18 cellular contexts compared by ENCODE assay signal in genomic region chr18:25033747-25034471, GRCh38.
"Had no signal": no experiment of that assay in that cellular context is flagged by ENCODE, and none has a peak within 500 bp of the region (broad histone marks: within the 10 kb centered on the region; RNA-seq: fewer than 3 reads in every experiment).

No MANE protein-coding gene starts in this region.

- H3K4me3 ChIP-seq: colonic mucosa, lower lobe of right lung, spleen, thoracic aorta, upper lobe of right lung had no signal

- ATAC-seq: activated CD8-positive, alpha-beta memory T cell treated with anti-CD3 and anti-CD28 coated beads, Interleukin-2, amount 10 ng/mL, durations not matched to agents 7 days and 5 days; activated naive CD8-positive, alpha-beta T cell treated with anti-CD3 and anti-CD28 coated beads, Interleukin-2, amount 50 U/mL, for 24 hours; lower lobe of right lung; stimulated activated naive B cell treated with anti-CD40 and anti-IgM and Interleukin-4, amounts not matched to agents 10 μg/mL and 1 μg/mL and 100 μg/mL, for 72 hours; upper lobe of right lung had no signal

- H3K9me3 ChIP-seq: colonic mucosa, lower lobe of right lung, spleen, thoracic aorta, upper lobe of right lung had no signal

- H3K4me1 ChIP-seq: colonic mucosa, lower lobe of right lung, spleen, upper lobe of right lung had no signal

- H3K27ac ChIP-seq: colonic mucosa, lower lobe of right lung, spleen, thoracic aorta, upper lobe of right lung had no signal

- DNase-seq: activated B cell treated with CpG ODN at 0.5 μM for 24 hours; activated CD4-positive, alpha-beta memory T cell treated with anti-CD3 and anti-CD28 coated beads, Interleukin-2, amount 10 ng/mL, durations not matched to agents 7 days and 5 days; activated CD4-positive, alpha-beta T cell treated with anti-CD3 and anti-CD28 coated beads for 4 hours; activated CD8-positive, alpha-beta memory T cell treated with anti-CD3 and anti-CD28 coated beads, Interleukin-2, amount 10 ng/mL, durations not matched to agents 7 days and 5 days; activated naive CD4-positive, alpha-beta T cell treated with anti-CD3 and anti-CD28 coated beads, Interleukin-2, amount 10 ng/mL, durations not matched to agents 7 days and 5 days; activated naive CD8-positive, alpha-beta T cell treated with anti-CD3 and anti-CD28 coated beads, Interleukin-2, amount 50 U/mL, for 24 hours; activated T-cell treated with anti-CD3 and anti-CD28 coated beads, Interleukin-2, amount 50 U/mL, for 1 hour; anterior cingulate cortex; central memory CD4-positive, alpha-beta T cell; colonic mucosa; endodermal cell; erythroblast; lower lobe of right lung; nucleus accumbens; spleen; stimulated activated naive B cell treated with anti-CD40 and anti-IgM and Interleukin-4, amounts not matched to agents 10 μg/mL and 1 μg/mL and 100 μg/mL, for 72 hours; upper lobe of right lung had no signal

- H3K27me3 ChIP-seq: colonic mucosa, spleen, upper lobe of right lung had no signal

- H3K36me3 ChIP-seq: colonic mucosa, lower lobe of right lung, spleen, thoracic aorta, upper lobe of right lung had no signal
